ENCODE assay signal across 11 cellular contexts in the genomic region with DNA sequence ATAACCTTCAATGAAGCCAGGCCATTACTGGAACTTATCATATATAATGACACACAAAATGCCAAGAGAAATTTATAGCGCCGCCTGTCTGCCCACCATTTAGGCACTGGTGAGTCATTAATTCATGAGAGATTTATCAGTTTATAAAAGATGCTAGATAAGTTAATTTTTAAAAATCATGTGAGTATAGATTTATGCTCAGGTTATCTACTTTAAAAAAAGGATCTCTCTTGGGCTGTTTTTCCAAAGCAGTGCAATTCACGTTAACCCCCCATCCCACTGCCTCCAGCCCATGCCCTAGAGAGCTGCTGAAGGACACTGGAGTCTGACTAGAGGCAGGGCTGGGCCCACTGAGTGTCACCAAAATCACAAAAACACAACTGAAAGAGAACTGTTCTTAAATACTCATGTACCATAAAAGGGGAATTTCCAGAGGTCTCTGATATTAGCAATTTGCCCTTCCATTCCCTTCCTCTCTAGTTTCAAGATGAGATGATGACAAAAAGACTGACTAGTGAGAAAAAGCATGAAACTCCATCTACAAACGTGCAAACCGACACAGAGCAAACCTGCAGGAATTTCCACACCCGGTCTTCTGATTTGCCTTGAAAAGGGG.
A peak's percentile ranks its signal among the peaks of the same experiment; 100 is the strongest.
DNase-seq lines count a peak whose midpoint lies in the region; ATAC-seq, FAIRE-seq and TF ChIP-seq lines count a peak whose summit lies in the region.
"Had no signal": no experiment of that assay in that cellular context is flagged by ENCODE, and none has a peak within 500 bp of the region (broad histone marks: within the 10 kb centered on the region; RNA-seq: fewer than 3 reads in every experiment).

No MANE protein-coding gene starts in this region.

- H3K4me1 Mint-ChIP-seq in activated CD8-positive, alpha-beta T cell treated with anti-CD3 and anti-CD28 coated beads for 36 hours (ENCODE audit: low read depth) = peaks cover 98% of the 10 kb centered on the region

- intact Hi-C loops in activated CD8-positive, alpha-beta T cell treated with anti-CD3 and anti-CD28 coated beads for 36 hours (cut with micrococcal nuclease) = loop anchor here (2.0 to 10.0 kb wide), 3 partner anchors 52 to 144 kb away; no protein-coding TSS in a partner anchor
- intact Hi-C loops in psoas muscle (cut with DNase I) = loop anchor here in 1 of 2 donors (5.0 kb wide), 5 partner anchors 34 to 159 kb away; a partner anchor contains a TSS

- H3K9me3 Mint-ChIP-seq in activated CD8-positive, alpha-beta T cell treated with anti-CD3 and anti-CD28 coated beads for 36 hours = no peaks in the 10 kb centered on the region

- peaks cover 75% of the 10 kb centered on the region for H3K36me3 Mint-ChIP-seq in activated CD8-positive, alpha-beta T cell treated with anti-CD3 and anti-CD28 coated beads for 36 hours (ENCODE audit: low read depth)

- H3K36me3 ChIP-seq in psoas muscle (ENCODE audit: insufficient read depth in 1 of 2, low read depth in 1 of 2) = no peaks in the 10 kb centered on the region
- H3K36me3 ChIP-seq in small intestine (ENCODE audit: control insufficient read depth in 2 of 2, insufficient read depth in 2 of 2, low read length in 2 of 2) = no peaks in the 10 kb centered on the region

- H3K27me3 ChIP-seq in psoas muscle (ENCODE audit: insufficient read depth in 3 of 3, low read length in 2 of 3) (no peaks in the 10 kb centered on the region), small intestine (ENCODE audit: control insufficient read depth in 2 of 2, insufficient read depth in 2 of 2, low read length in 2 of 2) (no peaks in the 10 kb centered on the region)
- H3K27me3 ChIP-seq: testis had no signal

- no peak for FAIRE-seq in GM12891 (lab: Jason Lieb, UNC)
- no peak for FAIRE-seq in small intestine (lab: Jason Lieb, UNC)

- H3K4me3 ChIP-seq in psoas muscle = no peak overlapping the region
- H3K4me3 ChIP-seq in small intestine (ENCODE audit: low read depth in 1 of 2, low read length in 2 of 2) = no peak overlapping the region
- H3K4me3 ChIP-seq: testis had no signal

- peak overlapping the region; percentile 85 for H3K4me3 Mint-ChIP-seq in activated CD8-positive, alpha-beta T cell treated with anti-CD3 and anti-CD28 coated beads for 36 hours

- peaks cover 55% of the 10 kb centered on the region for H3K4me1 ChIP-seq in psoas muscle
- H3K4me1 ChIP-seq in small intestine (ENCODE audit: control insufficient read depth in 2 of 2, insufficient read depth in 1 of 2, low read depth in 1 of 2, low read length in 1 of 2) = peaks cover 7 to 33% of the 10 kb centered on the region in 2 donors

- peak overlapping the region; percentile 99 for H3K27ac Mint-ChIP-seq in activated CD8-positive, alpha-beta T cell treated with anti-CD3 and anti-CD28 coated beads for 36 hours

- 88 to 93% (median 88%) methylated on average over 6 of the region's 6 CpGs for WGBS in psoas muscle, 3 donors
- 62 to 71% (median 69%) methylated on average over 6 of the region's 6 CpGs for WGBS in small intestine, 3 donors

- no peak for TF ChIP-seq CTCF in activated CD8-positive, alpha-beta T cell treated with anti-CD3 and anti-CD28 coated beads for 36 hours (IDR thresholded peaks at IDR 0.05)
- TF ChIP-seq CTCF in psoas muscle (IDR thresholded peaks at IDR 0.05) = no peak

- H3K9me3 ChIP-seq in psoas muscle = no peaks in the 10 kb centered on the region
- no peaks in the 10 kb centered on the region for H3K9me3 ChIP-seq in small intestine (ENCODE audit: control insufficient read depth, low read depth)
- H3K9me3 ChIP-seq: testis had no signal

- ATAC-seq in HG02885 (IDR thresholded peaks at IDR 0.05; ENCODE audit: poor library complexity, unreplicated experiment) (peak; percentile 18), psoas muscle (no peak), HG03196 (IDR thresholded peaks at IDR 0.05; ENCODE audit: unreplicated experiment) (no peak)
- ATAC-seq in activated CD8-positive, alpha-beta T cell treated with anti-CD3 and anti-CD28 coated beads for 36 hours = peak; percentile 15
- ATAC-seq: sciatic nerve had no signal

- DNase-seq in GM12891 (ENCODE audit: insufficient read length, low spot score) (no peak), psoas muscle (no peak), HPDE6-E6E7 (ENCODE audit: extremely low spot score) (no peak), small intestine (no peak), epidermal melanocyte (ENCODE audit: insufficient read length, low spot score) (no peak)
- DNase-seq in activated CD8-positive, alpha-beta T cell treated with anti-CD3 and anti-CD28 coated beads for 36 hours = peak; percentile 76
- DNase-seq: DND-41, testis had no signal

- H3K27ac ChIP-seq in psoas muscle (peak overlapping the region; percentile 82), small intestine (ENCODE audit: low read depth in 1 of 2, low read length in 1 of 2) (peak overlapping the region in 1 of 2 donors; percentile 90)

- no peaks in the 10 kb centered on the region for H3K27me3 Mint-ChIP-seq in activated CD8-positive, alpha-beta T cell treated with anti-CD3 and anti-CD28 coated beads for 36 hours

- POLR2A ChIA-PET in activated CD8-positive, alpha-beta T cell treated with anti-CD3 and anti-CD28 coated beads for 36 hours (lab: Charles Lee) = interaction anchor here (0.8 to 8.0 kb wide), 14 partner anchors 16 to 168 kb away, joined by 3 to 68 read pairs (median 6); a partner anchor contains a TSS

- peak; percentile 90 for TF ChIP-seq POLR2A in GM12891 (IDR thresholded peaks at IDR 0.05; ENCODE audit: low read depth, low read length)

- CTCF ChIA-PET in activated CD8-positive, alpha-beta T cell treated with anti-CD3 and anti-CD28 coated beads for 36 hours (lab: Charles Lee) = interaction anchor here (0.9 to 2.0 kb wide), 6 partner anchors 28 to 160 kb away, joined by 3 to 10 read pairs (median 3); a partner anchor contains a TSS

TF ChIP-seq in GM12891, 5 proteins besides CTCF, POLR2A, EP300 and RAD21:
- TF ChIP-seq TAF1 (IDR thresholded peaks at IDR 0.05; ENCODE audit: low read depth, low read length) (no peak; the same call in 1 of the 2 replicates), PAX5 (IDR thresholded peaks at IDR 0.05; ENCODE audit: insufficient read depth, low read length, severe bottlenecking) (no peak), SPI1 (IDR thresholded peaks at IDR 0.05; ENCODE audit: low read depth, low read length) (peak; percentile 47; the same call in 1 of the 2 replicates), POLR2AphosphoS5 (IDR thresholded peaks at IDR 0.05; ENCODE audit: low read depth, low read length) (peak; percentile 77), POU2F2 (IDR thresholded peaks at IDR 0.05; ENCODE audit: low read depth, low read length) (peak; percentile 65; the same call in 1 of the 2 replicates)

Comparison
In these comparisons a context has a peak if more than half of its experiments do, and no peak if none do; other contexts are left out.
1. ATAC-seq: peak in HG02885 (single experiment) and activated CD8-positive, alpha-beta T cell treated with anti-CD3 and anti-CD28 coated beads for 36 hours (single experiment); none in psoas muscle (0 of 4) and HG03196 (single experiment).